ENCODE assay signal across 24 cellular contexts in the genomic region with DNA sequence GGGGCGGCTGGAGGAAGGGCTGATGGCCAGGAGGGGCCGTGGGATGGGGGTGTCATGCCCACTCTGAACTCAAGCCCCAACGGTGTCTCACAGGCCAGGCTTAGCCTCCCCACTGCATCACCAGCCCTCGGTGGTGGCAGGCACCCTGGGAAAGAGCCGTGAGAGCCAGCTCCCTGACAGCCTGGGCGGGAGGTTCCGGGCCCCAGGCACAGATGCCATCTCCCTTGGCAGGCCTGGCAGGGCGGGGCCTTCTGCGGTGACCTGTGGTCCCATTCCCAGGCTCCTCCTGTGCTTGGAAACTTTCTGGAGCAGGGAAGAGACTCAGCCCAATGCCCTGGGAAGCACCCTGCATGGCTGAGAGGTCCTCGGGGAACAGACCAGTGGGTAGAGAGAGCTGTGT. TPM values are rescaled to one million over a fixed set of nuclear protein-coding genes. Genes with fewer than 3 reads are reported as not detected.
A peak's percentile ranks its signal among the peaks of the same experiment; 100 is the strongest.
DNase-seq lines count a peak whose midpoint lies in the region; ATAC-seq and TF ChIP-seq lines count a peak whose summit lies in the region.
"Had no signal": no experiment of that assay in that cellular context is flagged by ENCODE, and none has a peak within 500 bp of the region (broad histone marks: within the 10 kb centered on the region; RNA-seq: fewer than 3 reads in every experiment).

No MANE protein-coding gene starts in this region.

- CTCF ChIA-PET in PC-3 (lab: Charles Lee): interaction anchor here (0.6 kb wide), 1 partner anchor 391 kb away, joined by 3 read pairs; no protein-coding TSS in a partner anchor

- H3K27me3 Mint-ChIP-seq in osteocyte (ENCODE audit: unreplicated experiment): no peaks in the 10 kb centered on the region

- no peak overlapping the region for H3K4me3 ChIP-seq in PC-3 (ENCODE audit: low read length)
- H3K4me3 ChIP-seq: cardiac muscle cell, GM23248, lower lobe of right lung, tibial nerve had no signal

- H4K20me1 ChIP-seq in PC-3 (ENCODE audit: low read length): peaks cover 25% of the 10 kb centered on the region

- H3K9me3 Mint-ChIP-seq in osteocyte (ENCODE audit: unreplicated experiment): no peaks in the 10 kb centered on the region
- H3K9me3 Mint-ChIP-seq: activated naive CD4-positive, alpha-beta T cell treated with anti-CD3 and anti-CD28 coated beads for 36 hours had no signal

- H3K9me2 ChIP-seq in PC-3 (replicated peaks; ENCODE audit: low read length): no peaks in the 10 kb centered on the region

- intact Hi-C loops in PC-3 (cut with micrococcal nuclease): no loop called here

- H3K27me3 ChIP-seq in PC-3 (ENCODE audit: low read length): no peaks in the 10 kb centered on the region

- no TSS peak for BruUV-seq in PC-3 (replicated peaks; lab: Mats Ljungman, UMichigan)

- peaks cover 28% of the 10 kb centered on the region for H3K4me1 ChIP-seq in PC-3 (ENCODE audit: insufficient read depth, low read length)

- H3K9me3 ChIP-seq in PC-3 (ENCODE audit: low read length): no peaks in the 10 kb centered on the region
- H3K9me3 ChIP-seq: lower lobe of right lung, tibial nerve had no signal

- no peak for TF ChIP-seq CTCF in PC-3 (conservative IDR thresholded peaks at IDR 0.05; ENCODE audit: low read depth, low read length)
- no peak for TF ChIP-seq CTCF in osteocyte (IDR thresholded peaks at IDR 0.05)

- H3F3A ChIP-seq in PC-3 (ENCODE audit: low read length, unreplicated experiment): no peaks in the 10 kb centered on the region

- H3K36me3 Mint-ChIP-seq in osteocyte (ENCODE audit: unreplicated experiment): no peaks in the 10 kb centered on the region

- H3K4me2 ChIP-seq in PC-3 (ENCODE audit: low read length): peak overlapping the region; percentile 75

- no peak overlapping the region for H2AFZ ChIP-seq in PC-3 (ENCODE audit: low read length)
- H2AFZ ChIP-seq: GM23248 had no signal

- peak overlapping the region; percentile 65 for H3K27ac Mint-ChIP-seq in osteocyte (ENCODE audit: unreplicated experiment)
- H3K27ac Mint-ChIP-seq: activated CD4-positive, alpha-beta T cell treated with anti-CD3 and anti-CD28 coated beads for 36 hours; activated naive CD4-positive, alpha-beta T cell treated with anti-CD3 and anti-CD28 coated beads for 36 hours had no signal

- DNase-seq in DMS 273 (lab: John Stamatoyannopoulos, UW; ENCODE audit: unreplicated experiment): peak; percentile 64
- DNase-seq in DMS 273 treated with DMSO at 0.1 percent for 48 hours (lab: John Stamatoyannopoulos, UW): no peak
- DNase-seq in PC-3: peak; percentile 82
- no peak for DNase-seq in osteocyte (ENCODE audit: extremely low spot score, unreplicated experiment)
- DNase-seq in epidermal melanocyte (ENCODE audit: insufficient read length, low spot score): no peak
- DNase-seq in DMS153 treated with DMSO at 0.1 percent for 48 hours (lab: John Stamatoyannopoulos, UW; ENCODE audit: unreplicated experiment): no peak
- DNase-seq in DMS79 (lab: John Stamatoyannopoulos, UW): no peak
- DNase-seq: activated CD4-positive, alpha-beta T cell treated with anti-CD3 and anti-CD28 coated beads for 36 hours; activated naive CD4-positive, alpha-beta T cell treated with anti-CD3 and anti-CD28 coated beads for 36 hours; activated T-cell treated with anti-CD3 and anti-CD28 coated beads, Interleukin-2, amount 50 U/mL, for 48 hours; amygdala; GM23248; hypothalamus; IMR-90; lower lobe of right lung; NCI-H1436; NCI-H510A treated with DMSO at 0.1 percent for 48 hours; RPMI8226; stimulated activated CD4-positive, alpha-beta T cell treated with anti-CD3 and anti-CD28 coated beads, Interleukin-4, amount 100 ng/mL, for 4 hours; stimulated activated naive CD8-positive, alpha-beta T cell treated with anti-CD3 and anti-CD28 coated beads, Interleukin-15, Interleukin-2, amounts not matched to agents 100 U/mL and 50 U/mL, for 24 hours; SW 1271 had no signal

- POLR2A ChIA-PET in PC-3 (lab: Charles Lee; ENCODE audit: unreplicated experiment): interaction anchor here (0.6 kb wide), 1 partner anchor 185 kb away, joined by 4 read pairs; no protein-coding TSS in a partner anchor

- H3K4me3 Mint-ChIP-seq in osteocyte (ENCODE audit: unreplicated experiment): no peak overlapping the region
- H3K4me3 Mint-ChIP-seq: activated CD4-positive, alpha-beta T cell treated with anti-CD3 and anti-CD28 coated beads for 36 hours; activated naive CD4-positive, alpha-beta T cell treated with anti-CD3 and anti-CD28 coated beads for 36 hours had no signal

- H3K9ac ChIP-seq in PC-3 (ENCODE audit: low read length): peak overlapping the region; percentile 63
- H3K9ac ChIP-seq: GM23248 had no signal

- ATAC-seq in PC-3 (peak; percentile 63), esophagus mucosa (peak; percentile 8)
- ATAC-seq: activated CD4-positive, alpha-beta T cell treated with anti-CD3 and anti-CD28 coated beads for 36 hours; stimulated activated naive CD8-positive, alpha-beta T cell treated with anti-CD3 and anti-CD28 coated beads, Interleukin-15, Interleukin-2, amounts not matched to agents 100 U/mL and 50 U/mL, for 24 hours had no signal

- peak overlapping the region; percentile 78 for H3K27ac ChIP-seq in PC-3 (ENCODE audit: low read length)
- H3K27ac ChIP-seq: cardiac muscle cell, GM23248, lower lobe of right lung had no signal

- H3K36me3 ChIP-seq in PC-3 (ENCODE audit: low read depth, low read length): peaks cover 12% of the 10 kb centered on the region; the same call in 1 of the 2 replicates
- H3K36me3 ChIP-seq: cardiac muscle cell, lower lobe of right lung, tibial nerve had no signal

- H3K79me2 ChIP-seq in PC-3 (ENCODE audit: low read length): peaks cover 42% of the 10 kb centered on the region

- peaks cover 43% of the 10 kb centered on the region for H3K4me1 Mint-ChIP-seq in osteocyte (ENCODE audit: unreplicated experiment)

RNA-seq across cellular contexts. Expression of gene PHLDA2, which starts 4.8 kb away (rescaled TPM):
- 101 and 110 TPM in 2 replicates for total RNA-seq in PC-3 (2014; rRNA removed)
- 45.0 TPM for total RNA-seq in esophagus mucosa
- 89.6 and 96.1 TPM in 2 replicates for total RNA-seq in osteocyte

RNA-seq across cellular contexts. Expression of gene CDKN1C, which starts 38.8 kb away (rescaled TPM):
- total RNA-seq in PC-3 (2014; rRNA removed): 12.0 and 12.9 TPM in 2 replicates
- 3.5 TPM for total RNA-seq in esophagus mucosa
- total RNA-seq in osteocyte: 18.1 and 19.2 TPM in 2 replicates

Comparison
In these comparisons a context has a peak if more than half of its experiments do, and no peak if none do; other contexts are left out.
1. DNase-seq: peak in DMS 273 (single experiment) and PC-3 (single experiment); none in DMS 273 treated with DMSO at 0.1 percent for 48 hours (single experiment), osteocyte (single experiment), epidermal melanocyte (single experiment), DMS153 treated with DMSO at 0.1 percent for 48 hours (single experiment) and DMS79 (single experiment).